ENCODE assay signal across 9 cellular contexts in the genomic region with DNA sequence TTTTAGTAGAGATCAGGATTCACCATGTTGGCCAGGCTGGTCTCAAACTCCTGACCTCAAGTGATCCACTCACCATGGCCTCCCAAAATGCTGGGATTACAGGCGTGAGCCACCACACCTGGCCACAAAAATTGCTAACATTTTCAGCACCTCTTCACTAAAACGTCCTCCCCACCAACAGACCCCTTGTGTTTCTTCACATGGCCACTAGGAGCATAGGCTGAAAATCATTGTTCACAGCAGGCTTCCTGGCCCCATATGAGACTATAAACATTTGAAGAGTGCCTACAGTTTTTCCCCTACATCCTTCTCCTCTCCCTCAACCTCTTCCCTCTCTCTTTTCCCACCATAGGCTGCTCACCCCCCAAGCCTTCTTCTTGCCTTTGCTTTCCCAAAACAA. TPM values are rescaled to one million over a fixed set of nuclear protein-coding genes. Genes with fewer than 3 reads are reported as not detected.
DNase-seq lines count a peak whose midpoint lies in the region; ATAC-seq and TF ChIP-seq lines count a peak whose summit lies in the region.
"Had no signal": no experiment of that assay in that cellular context is flagged by ENCODE, and none has a peak within 500 bp of the region (broad histone marks: within the 10 kb centered on the region; RNA-seq: fewer than 3 reads in every experiment).

No MANE protein-coding gene starts in this region.

- no peaks in the 10 kb centered on the region for H3K9me3 Mint-ChIP-seq in effector memory CD8-positive, alpha-beta T cell
- H3K9me3 Mint-ChIP-seq in stimulated activated naive B cell treated with anti-CD40 and anti-IgM and Interleukin-4, amounts not matched to agents 10 μg/mL and 1 μg/mL and 100 μg/mL, for 72 hours, result no peaks in the 10 kb centered on the region

- no peaks in the 10 kb centered on the region for H3K27me3 ChIP-seq in cardiac muscle cell

- intact Hi-C loops in Right ventricle myocardium superior (cut with DNase I), result no loop called here

- no peaks in the 10 kb centered on the region for H3K27me3 Mint-ChIP-seq in effector memory CD8-positive, alpha-beta T cell
- no peaks in the 10 kb centered on the region for H3K27me3 Mint-ChIP-seq in stimulated activated naive B cell treated with anti-CD40 and anti-IgM and Interleukin-4, amounts not matched to agents 10 μg/mL and 1 μg/mL and 100 μg/mL, for 72 hours
- H3K27me3 Mint-ChIP-seq: activated CD8-positive, alpha-beta memory T cell treated with anti-CD3 and anti-CD28 coated beads, Interleukin-2, amount 10 ng/mL, durations not matched to agents 7 days and 5 days had no signal

- H3K4me1 Mint-ChIP-seq in effector memory CD8-positive, alpha-beta T cell (ENCODE audit: low read depth in 2 of 2), result no peaks in the 10 kb centered on the region
- H3K4me1 Mint-ChIP-seq in stimulated activated naive B cell treated with anti-CD40 and anti-IgM and Interleukin-4, amounts not matched to agents 10 μg/mL and 1 μg/mL and 100 μg/mL, for 72 hours, result no peaks in the 10 kb centered on the region
- H3K4me1 Mint-ChIP-seq: activated CD8-positive, alpha-beta memory T cell treated with anti-CD3 and anti-CD28 coated beads, Interleukin-2, amount 10 ng/mL, durations not matched to agents 7 days and 5 days had no signal

- DNase-seq in cardiac muscle cell (ENCODE audit: low read depth in 1 of 2, low spot score in 1 of 2) (peak; percentile 12 to 32), Right ventricle myocardium superior (no peak), NCI-H526 treated with DMSO at 0.1 percent for 48 hours (lab: John Stamatoyannopoulos, UW) (peak; percentile 9), epidermal melanocyte (ENCODE audit: insufficient read length, low spot score) (no peak)
- peak in 2 of 3 experiments; percentile 6 to 7 for DNase-seq in effector memory CD8-positive, alpha-beta T cell
- no peak for DNase-seq in stimulated activated naive B cell treated with anti-CD40 and anti-IgM and Interleukin-4, amounts not matched to agents 10 μg/mL and 1 μg/mL and 100 μg/mL, for 72 hours
- DNase-seq: activated CD8-positive, alpha-beta memory T cell treated with anti-CD3 and anti-CD28 coated beads, Interleukin-2, amount 10 ng/mL, durations not matched to agents 7 days and 5 days had no signal

- H3K4me1 ChIP-seq in cardiac muscle cell (ENCODE audit: low read depth), result no peaks in the 10 kb centered on the region

- H3K27ac ChIP-seq in cardiac muscle cell, result no peak overlapping the region

- no peak overlapping the region for H3K4me3 Mint-ChIP-seq in effector memory CD8-positive, alpha-beta T cell
- no peak overlapping the region for H3K4me3 Mint-ChIP-seq in stimulated activated naive B cell treated with anti-CD40 and anti-IgM and Interleukin-4, amounts not matched to agents 10 μg/mL and 1 μg/mL and 100 μg/mL, for 72 hours
- H3K4me3 Mint-ChIP-seq: activated CD8-positive, alpha-beta memory T cell treated with anti-CD3 and anti-CD28 coated beads, Interleukin-2, amount 10 ng/mL, durations not matched to agents 7 days and 5 days had no signal

- TF ChIP-seq CTCF in cardiac muscle cell (IDR thresholded peaks at IDR 0.05; ENCODE audit: low read depth, low read length), result peak; percentile 46

- no peaks in the 10 kb centered on the region for H3K36me3 ChIP-seq in cardiac muscle cell

- no peak overlapping the region for H3K4me3 ChIP-seq in cardiac muscle cell

- no peaks in the 10 kb centered on the region for H3K9me3 ChIP-seq in cardiac muscle cell (ENCODE audit: low read depth)

- no peak for ATAC-seq in Right ventricle myocardium superior (ENCODE audit: poor library complexity)
- ATAC-seq in effector memory CD8-positive, alpha-beta T cell (replicated peaks), result peak; percentile 53
- ATAC-seq in stimulated activated naive B cell treated with anti-CD40 and anti-IgM and Interleukin-4, amounts not matched to agents 10 μg/mL and 1 μg/mL and 100 μg/mL, for 72 hours (replicated peaks), result peak; percentile 68 to 69
- no peak for ATAC-seq in HG03442 (IDR thresholded peaks at IDR 0.05; ENCODE audit: unreplicated experiment)
- no peak for ATAC-seq in HG02678 (IDR thresholded peaks at IDR 0.05; ENCODE audit: unreplicated experiment)
- ATAC-seq: activated CD8-positive, alpha-beta memory T cell treated with anti-CD3 and anti-CD28 coated beads, Interleukin-2, amount 10 ng/mL, durations not matched to agents 7 days and 5 days had no signal

- peak overlapping the region in 1 of 2 donors; percentile 27 for H3K27ac Mint-ChIP-seq in effector memory CD8-positive, alpha-beta T cell
- H3K27ac Mint-ChIP-seq in stimulated activated naive B cell treated with anti-CD40 and anti-IgM and Interleukin-4, amounts not matched to agents 10 μg/mL and 1 μg/mL and 100 μg/mL, for 72 hours, result no peak overlapping the region
- H3K27ac Mint-ChIP-seq: activated CD8-positive, alpha-beta memory T cell treated with anti-CD3 and anti-CD28 coated beads, Interleukin-2, amount 10 ng/mL, durations not matched to agents 7 days and 5 days had no signal

- H3K36me3 Mint-ChIP-seq in effector memory CD8-positive, alpha-beta T cell (ENCODE audit: insufficient read depth), result no peaks in the 10 kb centered on the region
- no peaks in the 10 kb centered on the region for H3K36me3 Mint-ChIP-seq in stimulated activated naive B cell treated with anti-CD40 and anti-IgM and Interleukin-4, amounts not matched to agents 10 μg/mL and 1 μg/mL and 100 μg/mL, for 72 hours
- H3K36me3 Mint-ChIP-seq: activated CD8-positive, alpha-beta memory T cell treated with anti-CD3 and anti-CD28 coated beads, Interleukin-2, amount 10 ng/mL, durations not matched to agents 7 days and 5 days had no signal

RNA-seq across cellular contexts. Expression of a gene that starts 28.0 kb away (rescaled TPM):
- total RNA-seq in cardiac muscle cell, result 187 and 281 TPM in 2 replicates
- polyA plus RNA-seq in cardiac muscle cell, result 174 and 193 TPM in 2 replicates
- 78.1 TPM for total RNA-seq in Right ventricle myocardium superior

RNA-seq across cellular contexts. Expression of a gene that starts 47.5 kb away (rescaled TPM):
- total RNA-seq in cardiac muscle cell (28.2 and 34.8 TPM in 2 replicates), Right ventricle myocardium superior (31.2 TPM)
- polyA plus RNA-seq in cardiac muscle cell, result 27.9 and 35.9 TPM in 2 replicates

Comparison
In these comparisons a context has a peak if more than half of its experiments do, and no peak if none do; other contexts are left out.
1. DNase-seq: peak in cardiac muscle cell (2 of 2), NCI-H526 treated with DMSO at 0.1 percent for 48 hours (single experiment) and effector memory CD8-positive, alpha-beta T cell (2 of 3); none in Right ventricle myocardium superior (single experiment), stimulated activated naive B cell treated with anti-CD40 and anti-IgM and Interleukin-4, amounts not matched to agents 10 μg/mL and 1 μg/mL and 100 μg/mL, for 72 hours (single experiment) and epidermal melanocyte (single experiment).
2. ATAC-seq: peak in effector memory CD8-positive, alpha-beta T cell (single experiment) and stimulated activated naive B cell treated with anti-CD40 and anti-IgM and Interleukin-4, amounts not matched to agents 10 μg/mL and 1 μg/mL and 100 μg/mL, for 72 hours (2 of 2); none in Right ventricle myocardium superior (single experiment), HG03442 (single experiment) and HG02678 (single experiment).